Comparison of ENCODE assay signal across 11 cellular contexts in genomic region chr11:32713496-32713895, GRCh38.
DNase-seq lines count a peak whose midpoint lies in the region; ATAC-seq, FAIRE-seq and TF ChIP-seq lines count a peak whose summit lies in the region.
"Had no signal": no experiment of that assay in that cellular context is flagged by ENCODE, and none has a peak within 500 bp of the region (broad histone marks: within the 10 kb centered on the region; RNA-seq: fewer than 3 reads in every experiment).

No MANE protein-coding gene starts in this region.

- intact Hi-C loops in adrenal gland (cut with DNase I), result no loop called here
- intact Hi-C loops in CD4-positive, alpha-beta T cell (cut with DNase I, micrococcal nuclease), result no loop called here

- no peak for FAIRE-seq in D721Med (lab: Jason Lieb, UNC)

- 3 to 22% (median 13%) methylated on average over 1 of the region's 1 CpG for WGBS in adrenal gland, 4 donors

- H3K9me3 ChIP-seq in adrenal gland (replicated peaks in 1 of 3), result no peaks in the 10 kb centered on the region
- H3K9me3 ChIP-seq in CD4-positive, alpha-beta T cell (ENCODE audit: control insufficient read depth, low read length), result no peaks in the 10 kb centered on the region

- no peak overlapping the region for H3K27ac Mint-ChIP-seq in HFFc6
- no peak overlapping the region for H3K27ac Mint-ChIP-seq in CD4-positive, alpha-beta T cell
- no peak overlapping the region for H3K27ac Mint-ChIP-seq in stimulated activated memory B cell treated with anti-CD40 and anti-IgM and Interleukin-4, amounts not matched to agents 10 μg/mL and 1 μg/mL and 100 μg/mL, for 72 hours

- TF ChIP-seq POLR2A in adrenal gland (IDR thresholded peaks at IDR 0.05), result no peak

- TF ChIP-seq CTCF in D721Med (IDR thresholded peaks at IDR 0.05; ENCODE audit: insufficient read depth, missing control alignments), result peak; percentile 35
- peak; percentile 75 for TF ChIP-seq CTCF in HFFc6 (IDR thresholded peaks at IDR 0.05)
- peak in 5 of 6 experiments; percentile 12 to 45 (median 36) for TF ChIP-seq CTCF in adrenal gland (IDR thresholded peaks at IDR 0.05)
- no peak for TF ChIP-seq CTCF in CD4-positive, alpha-beta T cell (IDR thresholded peaks at IDR 0.05)

- H3K36me3 ChIP-seq in adrenal gland (replicated peaks in 1 of 2), result no peaks in the 10 kb centered on the region
- H3K36me3 ChIP-seq: WERI-Rb-1 had no signal

- H3K4me1 Mint-ChIP-seq in HFFc6 (ENCODE audit: low read depth), result peaks cover 3% of the 10 kb centered on the region
- no peaks in the 10 kb centered on the region for H3K4me1 Mint-ChIP-seq in CD4-positive, alpha-beta T cell (ENCODE audit: low read depth)
- no peaks in the 10 kb centered on the region for H3K4me1 Mint-ChIP-seq in stimulated activated memory B cell treated with anti-CD40 and anti-IgM and Interleukin-4, amounts not matched to agents 10 μg/mL and 1 μg/mL and 100 μg/mL, for 72 hours

- H3K27me3 Mint-ChIP-seq in HFFc6 (ENCODE audit: insufficient read depth), result peaks cover 15% of the 10 kb centered on the region
- peaks cover 57% of the 10 kb centered on the region for H3K27me3 Mint-ChIP-seq in CD4-positive, alpha-beta T cell
- H3K27me3 Mint-ChIP-seq in stimulated activated memory B cell treated with anti-CD40 and anti-IgM and Interleukin-4, amounts not matched to agents 10 μg/mL and 1 μg/mL and 100 μg/mL, for 72 hours, result no peaks in the 10 kb centered on the region

- DNase-seq in D721Med (ENCODE audit: insufficient read length, low spot score) (no peak), HFFc6 (no peak), adrenal gland (no peak), myocyte (ENCODE audit: low read depth) (peak; percentile 16)
- no peak for DNase-seq in CD4-positive, alpha-beta T cell
- DNase-seq: amygdala, hypothalamus, WERI-Rb-1 had no signal

- H3K4me3 ChIP-seq in adrenal gland, result no peak overlapping the region

- POLR2A ChIA-PET in CD4-positive, alpha-beta T cell (lab: Charles Lee), result no interaction called here

- no peak overlapping the region for H3K4me3 Mint-ChIP-seq in HFFc6
- no peak overlapping the region for H3K4me3 Mint-ChIP-seq in CD4-positive, alpha-beta T cell
- no peak overlapping the region for H3K4me3 Mint-ChIP-seq in stimulated activated memory B cell treated with anti-CD40 and anti-IgM and Interleukin-4, amounts not matched to agents 10 μg/mL and 1 μg/mL and 100 μg/mL, for 72 hours

- no peaks in the 10 kb centered on the region for H3K9me3 Mint-ChIP-seq in HFFc6
- no peaks in the 10 kb centered on the region for H3K9me3 Mint-ChIP-seq in CD4-positive, alpha-beta T cell
- H3K9me3 Mint-ChIP-seq in stimulated activated memory B cell treated with anti-CD40 and anti-IgM and Interleukin-4, amounts not matched to agents 10 μg/mL and 1 μg/mL and 100 μg/mL, for 72 hours, result no peaks in the 10 kb centered on the region

- H3K36me3 Mint-ChIP-seq in HFFc6 (ENCODE audit: low read depth), result no peaks in the 10 kb centered on the region
- no peaks in the 10 kb centered on the region for H3K36me3 Mint-ChIP-seq in CD4-positive, alpha-beta T cell (ENCODE audit: low read depth)
- H3K36me3 Mint-ChIP-seq in stimulated activated memory B cell treated with anti-CD40 and anti-IgM and Interleukin-4, amounts not matched to agents 10 μg/mL and 1 μg/mL and 100 μg/mL, for 72 hours, result no peaks in the 10 kb centered on the region

- ATAC-seq in GM21737 (IDR thresholded peaks at IDR 0.05; ENCODE audit: unreplicated experiment), result no peak
- ATAC-seq in CD4-positive, alpha-beta T cell (ENCODE audit: poor library complexity), result no peak
- no peak for ATAC-seq in stimulated activated memory B cell treated with anti-CD40 and anti-IgM and Interleukin-4, amounts not matched to agents 10 μg/mL and 1 μg/mL and 100 μg/mL, for 72 hours

- H3K4me1 ChIP-seq in adrenal gland (replicated peaks in 1 of 2), result no peaks in the 10 kb centered on the region
- H3K4me1 ChIP-seq: parathyroid adenoma had no signal

- H3K27me3 ChIP-seq in adrenal gland, result no peaks in the 10 kb centered on the region
- H3K27me3 ChIP-seq in CD4-positive, alpha-beta T cell (ENCODE audit: control insufficient read depth, insufficient read depth, low read length), result peaks cover 5% of the 10 kb centered on the region

- CTCF ChIA-PET in CD4-positive, alpha-beta T cell (lab: Charles Lee), result no interaction called here

- H3K27ac ChIP-seq in adrenal gland, result no peak overlapping the region
- H3K27ac ChIP-seq in CD4-positive, alpha-beta T cell (ENCODE audit: low read depth, low read length), result no peak overlapping the region
- H3K27ac ChIP-seq: parathyroid adenoma, WERI-Rb-1 had no signal
